10 cellular contexts compared by ENCODE assay signal in the genomic region with DNA sequence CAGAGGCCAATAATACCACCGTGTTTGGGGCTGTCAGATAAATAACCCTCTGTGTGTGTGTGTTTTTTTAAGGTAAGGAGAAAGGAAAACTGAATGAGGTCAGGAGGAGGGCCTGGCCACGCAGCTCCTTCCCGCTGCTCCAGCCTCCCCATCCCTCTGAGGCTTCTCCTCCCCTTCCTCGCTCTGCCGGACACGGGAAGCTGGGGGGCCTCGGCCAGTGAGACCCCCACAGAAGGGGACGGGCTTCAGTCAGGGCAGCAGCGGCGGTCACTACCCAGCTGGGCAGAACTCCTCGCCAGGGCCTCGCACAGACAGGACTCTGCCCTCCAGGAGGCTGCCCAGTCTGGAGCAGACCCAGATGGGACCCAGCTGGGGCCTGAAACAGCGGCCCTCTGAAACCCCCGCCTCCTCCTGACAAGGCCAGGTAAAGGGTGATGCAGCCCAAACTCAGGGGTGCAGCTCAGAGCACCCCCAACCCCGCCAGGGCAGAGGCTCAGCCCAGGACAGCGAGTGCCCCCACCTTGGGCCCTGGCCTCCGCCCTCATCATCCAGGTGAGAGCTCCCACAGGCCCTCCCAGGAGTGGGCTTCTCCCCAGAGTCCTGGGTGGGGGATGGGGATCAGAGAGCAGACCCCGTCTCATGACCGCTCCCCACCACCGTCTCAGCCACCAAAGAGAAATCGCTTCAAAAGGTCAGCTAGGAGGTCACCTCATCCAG. TPM values are rescaled to one million over a fixed set of nuclear protein-coding genes. Genes with fewer than 3 reads are reported as not detected.
A peak's percentile ranks its signal among the peaks of the same experiment; 100 is the strongest.
DNase-seq lines count a peak whose midpoint lies in the region; ATAC-seq and TF ChIP-seq lines count a peak whose summit lies in the region.
"Had no signal": no experiment of that assay in that cellular context is flagged by ENCODE, and none has a peak within 500 bp of the region (broad histone marks: within the 10 kb centered on the region; RNA-seq: fewer than 3 reads in every experiment).

No MANE protein-coding gene starts in this region.

- no TSS peak for BruUV-seq in Panc1 (replicated peaks; lab: Mats Ljungman, UMichigan)

- H3K9me3 Mint-ChIP-seq in CD8-positive, alpha-beta T cell, result no peaks in the 10 kb centered on the region

- 40 to 43% (median 42%) methylated on average over 20 to 21 of the region's 21 CpGs for WGBS in ovary, 3 donors

- peak; percentile 49 for TF ChIP-seq CTCF in CD8-positive, alpha-beta T cell (IDR thresholded peaks at IDR 0.05)
- no peak; the same call in none of the 2 replicates for TF ChIP-seq CTCF in Panc1 (IDR thresholded peaks at IDR 0.05)
- TF ChIP-seq CTCF in fibroblast of villous mesenchyme (IDR thresholded peaks at IDR 0.05; ENCODE audit: insufficient read depth, low read depth, low read length), result no peak
- no peak for TF ChIP-seq CTCF in ovary (IDR thresholded peaks at IDR 0.05)

- H3K27me3 ChIP-seq in CD8-positive, alpha-beta T cell (ENCODE audit: insufficient read depth, low read length), result peaks cover 9% of the 10 kb centered on the region
- no peaks in the 10 kb centered on the region for H3K27me3 ChIP-seq in Panc1 (ENCODE audit: control insufficient read depth, insufficient read depth, low read length)
- H3K27me3 ChIP-seq in ovary, result no peaks in the 10 kb centered on the region

- no peak for TF ChIP-seq POLR2A in ovary (IDR thresholded peaks at IDR 0.05)

- no peak for TF ChIP-seq EP300 in ovary (IDR thresholded peaks at IDR 0.05)

- peaks cover 10% of the 10 kb centered on the region for H3K27me3 Mint-ChIP-seq in CD8-positive, alpha-beta T cell (ENCODE audit: low read depth)

- DNase-seq in CD8-positive, alpha-beta T cell, result peak in 1 of 7 experiments; percentile 12
- DNase-seq in Panc1 (ENCODE audit: low read depth, low spot score) (no peak), fibroblast of villous mesenchyme (ENCODE audit: low read depth) (no peak), ovary (no peak), hepatic stellate cell (ENCODE audit: low spot score) (no peak), NCI-H1417 (lab: John Stamatoyannopoulos, UW) (no peak), NCI-H1092 treated with DMSO at 0.1 percent for 48 hours (lab: John Stamatoyannopoulos, UW) (no peak)
- DNase-seq: NCI-H226 had no signal

- peaks cover 5% of the 10 kb centered on the region for H3K4me1 Mint-ChIP-seq in CD8-positive, alpha-beta T cell (ENCODE audit: low read depth)

- peaks cover 16% of the 10 kb centered on the region for H3K4me1 ChIP-seq in CD8-positive, alpha-beta T cell (ENCODE audit: insufficient read depth, low read length)
- H3K4me1 ChIP-seq in Panc1 (ENCODE audit: control insufficient read depth, insufficient read depth, low read length) (peaks cover 16% of the 10 kb centered on the region), ovary (ENCODE audit: insufficient read depth) (peaks cover 4% of the 10 kb centered on the region)

- H3K36me3 Mint-ChIP-seq in CD8-positive, alpha-beta T cell, result no peaks in the 10 kb centered on the region

- H3K36me3 ChIP-seq in CD8-positive, alpha-beta T cell (ENCODE audit: insufficient read depth, low read length), result no peaks in the 10 kb centered on the region
- H3K36me3 ChIP-seq in Panc1 (ENCODE audit: control insufficient read depth, insufficient read depth, low read length), result no peaks in the 10 kb centered on the region; the same call in 1 of the 2 replicates
- H3K36me3 ChIP-seq in ovary, result no peaks in the 10 kb centered on the region

- H3K9me3 ChIP-seq in CD8-positive, alpha-beta T cell (ENCODE audit: low read length), result no peaks in the 10 kb centered on the region
- no peaks in the 10 kb centered on the region for H3K9me3 ChIP-seq in Panc1 (ENCODE audit: control insufficient read depth, insufficient read depth, low read depth, low read length)
- no peaks in the 10 kb centered on the region for H3K9me3 ChIP-seq in ovary

- in situ Hi-C loops in Panc1 (cut with HindIII; ENCODE audit: low pct_unique_long_range_greater_than_20kb, low sequenced_read_pairs), result no loop called here

- CTCF ChIA-PET in CD8-positive, alpha-beta T cell (lab: Charles Lee), result interaction anchor here (0.5 to 3.0 kb wide), 39 partner anchors 9 to 627 kb away, joined by 3 to 35 read pairs (median 3); partner anchors contain the start of genes OPRL1, PPDPF, PRPF6 and PTK6
- CTCF ChIA-PET in Panc1 (lab: Charles Lee), result interaction anchor here (0.5 to 1.2 kb wide), 4 partner anchors 22 to 173 kb away, joined by 3 to 7 read pairs (median 4); no protein-coding TSS in a partner anchor

- ATAC-seq in CD8-positive, alpha-beta T cell, result peak; percentile 8
- ATAC-seq in Panc1 (peak; percentile 57), HG03025 (IDR thresholded peaks at IDR 0.05; ENCODE audit: low FRiP score, unreplicated experiment) (no peak)

- peak overlapping the region; percentile 39 for H3K4me3 Mint-ChIP-seq in CD8-positive, alpha-beta T cell

- intact Hi-C loops in CD8-positive, alpha-beta T cell (cut with DNase I, micrococcal nuclease), result loop anchor here (1.0 to 2.0 kb wide), 5 partner anchors 24 to 624 kb away; partner anchors contain the start of genes PPDPF (in 2 of the 2) and PTK6 (in 1 of the 2)
- intact Hi-C loops in Panc1 (cut with micrococcal nuclease; ENCODE audit: unreplicated experiment), result no loop called here
- intact Hi-C loops in ovary (cut with DNase I), result no loop called here

- no peak overlapping the region for H3K27ac Mint-ChIP-seq in CD8-positive, alpha-beta T cell

- H3K4me3 ChIP-seq in CD8-positive, alpha-beta T cell (ENCODE audit: low read depth, low read length), result peak overlapping the region; percentile 18
- H3K4me3 ChIP-seq in Panc1 (ENCODE audit: low read depth in 2 of 2, low read length in 2 of 2) (peak overlapping the region; percentile 17 to 68; a peak in 3 of 4 replicates), fibroblast of villous mesenchyme (ENCODE audit: low read depth, low read length) (peak overlapping the region; percentile 40), ovary (peak overlapping the region; percentile 31)

- POLR2A ChIA-PET in CD8-positive, alpha-beta T cell (lab: Charles Lee), result interaction anchor here (2.5 kb wide), 1 partner anchor 24 kb away, joined by 15 read pairs; the partner anchor contains the start of gene PPDPF
- POLR2A ChIA-PET in Panc1 (lab: Charles Lee), result no interaction called here

- no peak overlapping the region for H3K27ac ChIP-seq in CD8-positive, alpha-beta T cell (ENCODE audit: low read depth, low read length)
- H3K27ac ChIP-seq in Panc1 (ENCODE audit: low read length) (peak overlapping the region; percentile 66), ovary (no peak overlapping the region)

RNA-seq across cellular contexts. Expression of gene EEF1A2, which starts 2.3 kb away (rescaled TPM):
- total RNA-seq in CD8-positive, alpha-beta T cell, result under 1 TPM; 0.42 to 0.81 TPM
- total RNA-seq in Panc1 (2021; ENCODE audit: unreplicated experiment), result 178 TPM
- polyA plus RNA-seq in Panc1 (2012; ENCODE audit: insufficient read length), result 392 TPM
- under 0.01 and 0.43 TPM in 2 replicates for total RNA-seq in fibroblast of villous mesenchyme
- under 1 TPM; 0.36 to 0.94 (median 0.69) TPM for total RNA-seq in ovary
- polyA plus RNA-seq in ovary, result 1 to 10 TPM in 1 of 2 donors, under 1 TPM in 1; 0.25 to 1.3 TPM

RNA-seq across cellular contexts. Expression of gene PPDPF, which starts 24.0 kb away (rescaled TPM):
- 100 to 1,000 TPM; 284 to 287 TPM for total RNA-seq in CD8-positive, alpha-beta T cell
- total RNA-seq in Panc1 (2021; ENCODE audit: unreplicated experiment) (241 TPM), fibroblast of villous mesenchyme (38.4 and 78.0 TPM in 2 replicates), ovary (100 to 1,000 TPM in 6 of 7 donors, 10 to 100 TPM in 1; 53.8 to 315 (median 201) TPM)
- polyA plus RNA-seq in Panc1 (2012; ENCODE audit: insufficient read length), result 323 TPM
- 100 to 1,000 TPM in 1 of 2 donors, 1 to 10 TPM in 1; 4.9 to 232 TPM for polyA plus RNA-seq in ovary

RNA-seq across cellular contexts. Expression of gene KCNQ2, which starts 24.1 kb away (rescaled TPM):
- total RNA-seq in CD8-positive, alpha-beta T cell, result not detected
- 19.4 TPM for total RNA-seq in Panc1 (2021; ENCODE audit: unreplicated experiment)
- polyA plus RNA-seq in Panc1 (2012; ENCODE audit: insufficient read length), result 37.9 TPM
- total RNA-seq in fibroblast of villous mesenchyme, result not detected in 2 replicates
- total RNA-seq in ovary, result not detected
- not detected for polyA plus RNA-seq in ovary

RNA-seq across cellular contexts. Expression of gene PTK6, which starts 40.6 kb away (rescaled TPM):
- total RNA-seq in CD8-positive, alpha-beta T cell, result under 1 TPM; 0.11 to 0.14 TPM
- total RNA-seq in Panc1 (2021; ENCODE audit: unreplicated experiment) (6.5 TPM), fibroblast of villous mesenchyme (under 0.01 TPM in 2 replicates), ovary (under 1 TPM in 5 of 7 donors, not detected in 2; 0.08 to 0.46 (median 0.15) TPM)
- polyA plus RNA-seq in Panc1 (2012; ENCODE audit: insufficient read length), result 9.7 TPM
- under 1 TPM; 0.07 to 0.08 TPM for polyA plus RNA-seq in ovary

RNA-seq across cellular contexts. Expression of gene SRMS, which starts 51.0 kb away (rescaled TPM):
- total RNA-seq in CD8-positive, alpha-beta T cell, result not detected
- not detected for total RNA-seq in Panc1 (2021; ENCODE audit: unreplicated experiment)
- 0.41 TPM for polyA plus RNA-seq in Panc1 (2012; ENCODE audit: insufficient read length)
- not detected in 2 replicates for total RNA-seq in fibroblast of villous mesenchyme
- total RNA-seq in ovary, result not detected
- not detected for polyA plus RNA-seq in ovary
- total RNA-seq: kidney epithelial cell had no signal

Comparison
In these comparisons a context has a peak if more than half of its experiments do, and no peak if none do; other contexts are left out.
1. RNA of gene EEF1A2, which starts 2.3 kb away (total RNA-seq): 178 TPM in Panc1 (single experiment); 0.42 to 0.81 TPM in CD8-positive, alpha-beta T cell, 0.36 to 0.94 TPM in ovary and under 0.01 to 0.43 TPM in fibroblast of villous mesenchyme; every median in the first group is over 10 times any median in the second.
2. RNA of gene KCNQ2, which starts 24.1 kb away (total RNA-seq): 19.4 TPM in Panc1 (single experiment); not detected in CD8-positive, alpha-beta T cell, not detected in fibroblast of villous mesenchyme and not detected in ovary; every median in the first group is over 10 times any median in the second.
3. intact Hi-C loops: an anchor here in CD8-positive, alpha-beta T cell (1.0 to 2.0 kb wide); none called in Panc1 and ovary.
4. Peak in every context shown above with its lines, with median percentiles within 50 percentile points of each other: H3K4me3 ChIP-seq.